Comparison of ENCODE assay signal across 23 cellular contexts in the genomic region with DNA sequence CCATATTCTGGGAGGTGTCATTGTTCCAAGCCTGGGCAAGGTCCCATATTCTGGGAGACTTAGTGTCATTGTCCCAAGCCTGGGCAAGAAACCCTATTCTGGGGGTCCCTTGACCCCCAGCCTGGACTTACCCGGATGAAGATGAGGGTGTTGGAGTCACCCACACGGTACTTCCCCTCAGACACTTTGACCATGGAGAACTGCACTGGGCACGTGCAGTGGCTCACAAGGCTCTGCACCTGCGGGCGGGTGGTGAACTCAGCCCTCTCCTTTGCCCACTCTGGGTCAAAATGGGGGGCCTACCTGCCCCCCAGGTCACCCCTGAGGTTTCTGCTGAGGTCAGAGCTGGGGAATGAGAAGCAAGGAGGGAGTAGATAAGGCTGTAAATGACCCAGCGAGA. TPM values are rescaled to one million over a fixed set of nuclear protein-coding genes. Genes with fewer than 3 reads are reported as not detected.
"Had no signal": no experiment of that assay in that cellular context is flagged by ENCODE, and none has a peak within 500 bp of the region (broad histone marks: within the 10 kb centered on the region; RNA-seq: fewer than 3 reads in every experiment).

No MANE protein-coding gene starts in this region.

- H3K9me3 Mint-ChIP-seq: natural killer cell treated with Interleukin-12 subunit alpha and Interleukin-12 subunit beta and Interleukin-15 and Interleukin-18, amount 100 ng/mL, for 72 hours; neural progenitor cell; stimulated activated effector memory CD8-positive, alpha-beta T cell treated with anti-CD3 and anti-CD28 coated beads, Interleukin-12 subunit alpha, Interleukin-12 subunit beta, amount 100 ng/mL, for 72 hours; stimulated activated naive CD8-positive, alpha-beta T cell treated with anti-CD3 and anti-CD28 coated beads, Interleukin-15, Interleukin-2, amounts not matched to agents 100 ng/mL and 50 ng/mL, for 24 hours had no signal

- H3K27ac Mint-ChIP-seq: natural killer cell treated with Interleukin-12 subunit alpha and Interleukin-12 subunit beta and Interleukin-15 and Interleukin-18, amount 100 ng/mL, for 72 hours; neural progenitor cell; stimulated activated effector memory CD8-positive, alpha-beta T cell treated with anti-CD3 and anti-CD28 coated beads, Interleukin-12 subunit alpha, Interleukin-12 subunit beta, amount 100 ng/mL, for 72 hours had no signal

- H3K4me3 Mint-ChIP-seq: natural killer cell treated with Interleukin-12 subunit alpha and Interleukin-12 subunit beta and Interleukin-15 and Interleukin-18, amount 100 ng/mL, for 72 hours had no signal

- ATAC-seq: natural killer cell treated with Interleukin-12 subunit alpha and Interleukin-12 subunit beta and Interleukin-15 and Interleukin-18, amount 100 ng/mL, for 72 hours; stimulated activated effector memory CD8-positive, alpha-beta T cell treated with anti-CD3 and anti-CD28 coated beads, Interleukin-12 subunit alpha, Interleukin-12 subunit beta, amount 100 ng/mL, for 72 hours had no signal

- H3K9me3 ChIP-seq: heart left ventricle, psoas muscle, right lobe of liver, testis, tibial nerve, upper lobe of right lung had no signal

- DNase-seq: cortex of kidney; dorsolateral prefrontal cortex; effector CD8-positive, alpha-beta T cell; foreskin melanocyte; hypothalamus; kidney glomerular epithelial cell; midbrain; retina; stimulated activated CD4-positive, alpha-beta T cell treated with anti-CD3 and anti-CD28 coated beads, Interleukin-4, amount 100 ng/mL, for 1 hour; stimulated activated CD8-positive, alpha-beta memory T cell treated with anti-CD3 and anti-CD28 coated beads, Interleukin-4, amount 100 ng/mL, for 48 hours had no signal

- H3K36me3 Mint-ChIP-seq: natural killer cell treated with Interleukin-12 subunit alpha and Interleukin-12 subunit beta and Interleukin-15 and Interleukin-18, amount 100 ng/mL, for 72 hours; neural progenitor cell; stimulated activated effector memory CD8-positive, alpha-beta T cell treated with anti-CD3 and anti-CD28 coated beads, Interleukin-12 subunit alpha, Interleukin-12 subunit beta, amount 100 ng/mL, for 72 hours had no signal

RNA-seq across cellular contexts. Expression of a gene that starts 4.1 kb away (rescaled TPM):
- total RNA-seq: natural killer cell treated with Interleukin-12 subunit alpha and Interleukin-12 subunit beta and Interleukin-15 and Interleukin-18, amount 100 ng/mL, for 72 hours; right lobe of liver; upper lobe of right lung had no signal

RNA-seq across cellular contexts. Expression of a gene that starts 11.7 kb away (rescaled TPM):
- total RNA-seq: heart left ventricle; lower leg skin; natural killer cell treated with Interleukin-12 subunit alpha and Interleukin-12 subunit beta and Interleukin-15 and Interleukin-18, amount 100 ng/mL, for 72 hours; omental fat pad; psoas muscle; right lobe of liver; subcutaneous adipose tissue; tibial nerve; upper lobe of right lung had no signal

RNA-seq across cellular contexts. Expression of a gene that starts 46.5 kb away (rescaled TPM):
- total RNA-seq: natural killer cell treated with Interleukin-12 subunit alpha and Interleukin-12 subunit beta and Interleukin-15 and Interleukin-18, amount 100 ng/mL, for 72 hours had no signal
